8 cellular contexts compared by ENCODE assay signal in the genomic region with DNA sequence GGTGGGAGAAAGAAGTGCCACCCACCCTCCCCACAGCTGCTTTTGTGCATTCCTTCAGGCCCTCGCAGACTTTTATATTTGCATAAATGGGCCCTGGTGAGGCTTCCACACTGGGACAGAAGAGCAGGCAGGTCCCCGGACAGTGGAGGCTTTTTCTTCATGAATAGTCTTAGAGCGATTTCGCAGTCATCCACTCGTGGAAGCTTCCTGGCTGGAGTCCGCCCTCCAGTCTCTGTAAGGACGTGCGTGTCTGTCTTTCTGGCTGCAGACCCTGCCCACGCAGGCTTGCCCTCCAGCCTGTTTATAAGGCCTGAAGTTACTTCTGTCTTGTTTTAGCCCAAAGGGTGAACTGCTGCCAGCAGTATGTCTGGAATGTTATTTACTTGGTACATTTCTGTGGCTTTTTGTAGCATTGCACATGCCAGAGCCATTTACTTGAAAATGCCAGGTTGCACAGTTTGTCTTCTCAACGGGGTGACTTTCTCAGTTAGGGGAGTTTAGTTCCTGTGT.
DNase-seq lines count a peak whose midpoint lies in the region; ATAC-seq and TF ChIP-seq lines count a peak whose summit lies in the region.

No MANE protein-coding gene starts in this region.

- H3K9ac ChIP-seq in smooth muscle cell (ENCODE audit: low read depth): peak overlapping the region; percentile 95

- no peak overlapping the region for H2AFZ ChIP-seq in smooth muscle cell (ENCODE audit: low read depth)

- H3K27ac ChIP-seq in adrenal gland (peak overlapping the region in 4 of 5 donors; percentile 0 to 89 (median 54)), smooth muscle cell (ENCODE audit: low read depth) (peak overlapping the region; percentile 100)

- 63 to 79% (median 69%) methylated on average over 10 of the region's 10 CpGs for WGBS in adrenal gland, 4 donors
- 2% methylated on average over 10 of the region's 10 CpGs for WGBS in smooth muscle cell (ENCODE audit: low lambda C conversion rate)

- H3K4me1 ChIP-seq in adrenal gland (replicated peaks in 1 of 2): peaks cover 0 to 36% of the 10 kb centered on the region in 2 donors
- peaks cover 52% of the 10 kb centered on the region for H3K4me1 ChIP-seq in smooth muscle cell (ENCODE audit: low read depth)

- H3K4me2 ChIP-seq in smooth muscle cell: peak overlapping the region; percentile 71

- H3F3A ChIP-seq in smooth muscle cell (ENCODE audit: low read depth): peaks cover 47% of the 10 kb centered on the region

- peaks cover 22% of the 10 kb centered on the region for H3K79me2 ChIP-seq in smooth muscle cell (ENCODE audit: low read depth)

- H4K20me1 ChIP-seq in smooth muscle cell (ENCODE audit: low read depth): no peaks in the 10 kb centered on the region

- H3K9me3 ChIP-seq in adrenal gland (replicated peaks in 1 of 3): no peaks in the 10 kb centered on the region
- no peaks in the 10 kb centered on the region for H3K9me3 ChIP-seq in smooth muscle cell (replicated peaks; ENCODE audit: low read depth)

- no peaks in the 10 kb centered on the region for H3K36me3 ChIP-seq in adrenal gland (replicated peaks in 1 of 2)
- no peaks in the 10 kb centered on the region for H3K36me3 ChIP-seq in smooth muscle cell (ENCODE audit: low read depth)

- ATAC-seq in HG03039 (IDR thresholded peaks at IDR 0.05; ENCODE audit: unreplicated experiment): no peak

- DNase-seq in HS-27A (ENCODE audit: low read depth) (peak; percentile 92), adrenal gland (peak in 5 of 7 donors; percentile 38 to 72 (median 44)), hepatic stellate cell (ENCODE audit: low spot score) (peak; percentile 79), smooth muscle cell (lab: John Stamatoyannopoulos, UW; ENCODE audit: unreplicated experiment) (no peak), NK-92 (lab: John Stamatoyannopoulos, UW; ENCODE audit: unreplicated experiment) (no peak), T-helper 1 cell (no peak), NOMO-1 treated with dmso at 0.1 percent for 144 hours (lab: John Stamatoyannopoulos, UW; ENCODE audit: unreplicated experiment) (no peak)

- TF ChIP-seq CTCF in adrenal gland (IDR thresholded peaks at IDR 0.05): no peak
- no peak for TF ChIP-seq CTCF in smooth muscle cell (IDR thresholded peaks at IDR 0.05; ENCODE audit: borderline replicate concordance, insufficient read depth, poor library complexity, severe bottlenecking)

- TF ChIP-seq POLR2A in adrenal gland (IDR thresholded peaks at IDR 0.05): no peak

- no peak overlapping the region for H3K4me3 ChIP-seq in adrenal gland
- peak overlapping the region; percentile 3 for H3K4me3 ChIP-seq in smooth muscle cell

- intact Hi-C loops in adrenal gland (cut with DNase I): no loop called here

- H3K27me3 ChIP-seq in adrenal gland (no peaks in the 10 kb centered on the region), smooth muscle cell (ENCODE audit: low read depth) (no peaks in the 10 kb centered on the region)

Comparison
In these comparisons a context has a peak if more than half of its experiments do, and no peak if none do; other contexts are left out.
1. DNase-seq: peak in HS-27A (single experiment), adrenal gland (5 of 7) and hepatic stellate cell (single experiment); none in smooth muscle cell (single experiment), NK-92 (single experiment), T-helper 1 cell (0 of 5) and NOMO-1 treated with dmso at 0.1 percent for 144 hours (single experiment).